In the genomic region with DNA sequence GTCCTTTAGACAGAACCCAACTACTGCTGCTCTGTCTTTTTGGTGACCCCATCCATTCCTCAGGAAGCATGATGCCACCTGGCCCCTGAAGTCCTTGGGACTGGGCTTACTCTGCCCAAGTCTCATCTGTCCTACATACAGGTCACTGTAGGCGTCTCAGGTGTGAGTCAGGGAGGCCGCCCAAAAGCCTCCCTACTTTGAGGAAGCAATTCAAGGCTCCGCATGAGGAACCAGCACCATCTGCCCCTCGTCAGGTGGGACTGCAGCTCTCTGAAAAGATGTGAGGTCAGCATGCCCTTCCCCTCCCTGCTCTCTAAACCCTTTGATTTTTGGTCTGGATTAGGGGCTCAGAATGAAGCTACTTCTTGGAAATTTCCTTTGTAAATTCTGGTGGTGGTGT, we compare ENCODE assay signal across 1 cellular context.
TF ChIP-seq lines count a peak whose summit lies in the region.

No MANE protein-coding gene starts in this region.

TF ChIP-seq in GM23338, 12 proteins besides CTCF, POLR2A, EP300 and RAD21 (continued from another document):
- TF ChIP-seq ZNF331 (CRISPR knock-in tag; IDR thresholded peaks at IDR 0.05; ENCODE audit: low read depth): no peak
- TF ChIP-seq NANOG (IDR thresholded peaks at IDR 0.05; ENCODE audit: borderline replicate concordance): no peak
- no peak for TF ChIP-seq JUNB (IDR thresholded peaks at IDR 0.05; ENCODE audit: unreplicated experiment)
- no peak for TF ChIP-seq ETS1 (IDR thresholded peaks at IDR 0.05)
- TF ChIP-seq ZNF114 (CRISPR knock-in tag; IDR thresholded peaks at IDR 0.05): no peak
- TF ChIP-seq CREB1 (CRISPR knock-in tag; IDR thresholded peaks at IDR 0.05; ENCODE audit: low read depth): peak; percentile 11; the same call in 1 of the 2 replicates
